In the genomic region with DNA sequence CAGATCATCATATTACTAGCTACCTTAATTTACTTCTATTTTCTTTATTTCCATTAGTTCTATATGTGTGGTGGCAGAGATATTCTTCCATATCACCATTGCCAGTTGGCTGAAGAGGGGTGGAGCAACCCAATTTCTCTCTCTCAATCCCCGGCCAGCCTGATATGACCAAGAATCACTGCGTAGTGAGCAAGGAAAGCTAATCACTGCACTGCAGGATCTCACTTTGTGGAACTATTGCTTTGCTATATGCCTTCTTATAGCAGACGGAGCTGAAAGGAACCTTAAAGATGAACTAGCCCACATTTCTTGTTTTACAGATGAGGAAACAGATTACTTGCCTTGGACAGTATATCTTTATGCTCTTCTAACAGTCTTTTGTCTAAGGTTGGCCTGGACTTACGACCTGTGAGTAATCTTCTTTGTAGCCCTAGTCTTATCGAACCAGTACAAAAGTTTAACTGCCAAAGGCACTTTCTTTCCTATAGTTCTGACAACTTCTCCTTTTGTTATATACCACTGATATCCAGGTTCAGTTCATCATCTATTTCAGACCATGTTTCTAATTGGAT, we compare ENCODE assay signal across 27 cellular contexts. TPM values are rescaled to one million over a fixed set of nuclear protein-coding genes. Genes with fewer than 3 reads are reported as not detected.
"Had no signal": no experiment of that assay in that cellular context is flagged by ENCODE, and none has a peak within 500 bp of the region (broad histone marks: within the 10 kb centered on the region; RNA-seq: fewer than 3 reads in every experiment).

No MANE protein-coding gene starts in this region.

- ATAC-seq: activated CD4-positive, alpha-beta T cell treated with anti-CD3 and anti-CD28 coated beads for 36 hours; activated T-helper 17 cell treated with anti-CD3 and anti-CD28 coated beads, Interleukin-2, amount 50 U/mL, for 72 hours; PC-3 had no signal

- H3K27ac ChIP-seq: adrenal gland, breast epithelium, SJSA1, WERI-Rb-1 had no signal

- DNase-seq: activated CD4-positive, alpha-beta memory T cell treated with anti-CD3 and anti-CD28 coated beads, Interleukin-2, amount 10 ng/mL, durations not matched to agents 7 days and 5 days; activated CD4-positive, alpha-beta T cell treated with anti-CD3 and anti-CD28 coated beads for 36 hours; activated CD4-positive, alpha-beta T cell treated with anti-CD3 and anti-CD28 coated beads, Interleukin-2, amount 50 U/mL, for 1 hour; activated gamma-delta T cell treated with Interleukin-2 at 50 U/mL for 16 hours; activated naive CD4-positive, alpha-beta T cell treated with anti-CD3 and anti-CD28 coated beads, Interleukin-2, amount 50 U/mL, for 16 hours; activated naive CD8-positive, alpha-beta T cell treated with anti-CD3 and anti-CD28 coated beads, Interleukin-2, amount 10 ng/mL, durations not matched to agents 7 days and 5 days; activated T-cell treated with anti-CD3 and anti-CD28 coated beads for 4 hours; activated T-cell treated with anti-CD3 and anti-CD28 coated beads, Interleukin-2, amount 50 U/mL, for 48 hours; adrenal gland; aorta; caudate nucleus; Kasumi-1; NCI-H1930; NCI-H2171; NCI-H2227 treated with DMSO at 0.1 percent for 48 hours; NCI-H446 treated with DMSO at 0.1 percent for 48 hours; NCI-H526; NCI-H774; NK-92 treated with Interleukin-12 subunit alpha and Interleukin-12 subunit beta, amount 100 ng/mL, for 24 hours; PC-3; SHP77; WERI-Rb-1 had no signal

- H3K36me3 ChIP-seq: adrenal gland, breast epithelium, SJSA1, WERI-Rb-1 had no signal

- H3K4me3 ChIP-seq: adrenal gland, breast epithelium, SJSA1 had no signal

- H3K9me3 ChIP-seq: adrenal gland, breast epithelium, SJSA1 had no signal

- H3K27me3 ChIP-seq: adrenal gland, breast epithelium, SJSA1 had no signal

- H3K4me1 ChIP-seq: adrenal gland, breast epithelium, SJSA1 had no signal

RNA-seq across cellular contexts. Expression of a gene that starts 7.6 kb away (rescaled TPM):
- total RNA-seq: activated CD4-positive, alpha-beta memory T cell treated with anti-CD3 and anti-CD28 coated beads, Interleukin-2, amount 10 ng/mL, durations not matched to agents 7 days and 5 days; activated CD4-positive, alpha-beta T cell treated with anti-CD3 and anti-CD28 coated beads for 36 hours; activated CD8-positive, alpha-beta memory T cell treated with anti-CD3 and anti-CD28 coated beads for 36 hours; activated naive CD8-positive, alpha-beta T cell treated with anti-CD3 and anti-CD28 coated beads, Interleukin-2, amount 10 ng/mL, durations not matched to agents 7 days and 5 days; activated T-helper 17 cell treated with anti-CD3 and anti-CD28 coated beads, Interleukin-2, amount 50 U/mL, for 72 hours; adrenal gland; aorta; breast epithelium; cerebellum; PC-3; SJSA1 had no signal
- polyA plus RNA-seq: adrenal gland, aorta had no signal
